ENCODE assay signal across 14 cellular contexts in genomic region chr4:140256335-140256734, GRCh38.
DNase-seq lines count a peak whose midpoint lies in the region; ATAC-seq and TF ChIP-seq lines count a peak whose summit lies in the region.
"Had no signal": no experiment of that assay in that cellular context is flagged by ENCODE, and none has a peak within 500 bp of the region (broad histone marks: within the 10 kb centered on the region; RNA-seq: fewer than 3 reads in every experiment).

No MANE protein-coding gene starts in this region.

- H3K27me3 ChIP-seq in HCT116 (ENCODE audit: insufficient read depth, low read length) (no peaks in the 10 kb centered on the region), esophagus muscularis mucosa (no peaks in the 10 kb centered on the region)

- no peak for ATAC-seq in HCT116
- peak; percentile 77 for ATAC-seq in activated T-helper 17 cell treated with anti-CD3 and anti-CD28 coated beads, Interleukin-2, amount 50 U/mL, for 72 hours (replicated peaks)
- ATAC-seq in stimulated activated naive CD8-positive, alpha-beta T cell treated with anti-CD3 and anti-CD28 coated beads, Interleukin-15, amount 100 ng/mL, for 72 hours, result no peak
- ATAC-seq in HG02759 (IDR thresholded peaks at IDR 0.05; ENCODE audit: unreplicated experiment), result no peak
- ATAC-seq: stimulated activated memory B cell treated with anti-CD40 and anti-IgM and Interleukin-4, amounts not matched to agents 10 μg/mL and 1 μg/mL and 100 μg/mL, for 72 hours had no signal

- H3K79me2 ChIP-seq in HCT116 (ENCODE audit: insufficient read depth, low read length), result no peaks in the 10 kb centered on the region

- no peaks in the 10 kb centered on the region for H3K36me3 ChIP-seq in HCT116 (ENCODE audit: control insufficient read depth in 1 of 2, insufficient read depth in 2 of 2, low read length in 2 of 2)
- H3K36me3 ChIP-seq in esophagus muscularis mucosa, result no peaks in the 10 kb centered on the region

- WGBS in esophagus muscularis mucosa, result 52% methylated on average over 2 of the region's 2 CpGs

- no peak overlapping the region for H3K4me3 Mint-ChIP-seq in activated T-helper 17 cell treated with anti-CD3 and anti-CD28 coated beads, Interleukin-2, amount 50 U/mL, for 72 hours
- H3K4me3 Mint-ChIP-seq in stimulated activated naive CD8-positive, alpha-beta T cell treated with anti-CD3 and anti-CD28 coated beads, Interleukin-15, amount 100 ng/mL, for 72 hours, result no peak overlapping the region
- H3K4me3 Mint-ChIP-seq: activated naive CD4-positive, alpha-beta T cell treated with anti-CD3 and anti-CD28 coated beads, Interleukin-2, amount 50 U/mL, for 24 hours; CD4-positive, alpha-beta T cell; natural killer cell treated with Interleukin-12 subunit alpha and Interleukin-12 subunit beta and Interleukin-15 and Interleukin-18, amount 100 ng/mL, for 72 hours; stimulated activated memory B cell treated with anti-CD40 and anti-IgM and Interleukin-4, amounts not matched to agents 10 μg/mL and 1 μg/mL and 100 μg/mL, for 72 hours had no signal

- no peaks in the 10 kb centered on the region for H3K36me3 Mint-ChIP-seq in activated T-helper 17 cell treated with anti-CD3 and anti-CD28 coated beads, Interleukin-2, amount 50 U/mL, for 72 hours (ENCODE audit: low read depth)
- H3K36me3 Mint-ChIP-seq: activated naive CD4-positive, alpha-beta T cell treated with anti-CD3 and anti-CD28 coated beads, Interleukin-2, amount 50 U/mL, for 24 hours; natural killer cell treated with Interleukin-12 subunit alpha and Interleukin-12 subunit beta and Interleukin-15 and Interleukin-18, amount 100 ng/mL, for 72 hours; stimulated activated memory B cell treated with anti-CD40 and anti-IgM and Interleukin-4, amounts not matched to agents 10 μg/mL and 1 μg/mL and 100 μg/mL, for 72 hours had no signal

- H3K4me2 ChIP-seq in HCT116 (ENCODE audit: low read length), result peak overlapping the region; percentile 38

- H3K4me1 Mint-ChIP-seq in activated T-helper 17 cell treated with anti-CD3 and anti-CD28 coated beads, Interleukin-2, amount 50 U/mL, for 72 hours, result no peaks in the 10 kb centered on the region
- peaks cover 29% of the 10 kb centered on the region for H3K4me1 Mint-ChIP-seq in stimulated activated naive CD8-positive, alpha-beta T cell treated with anti-CD3 and anti-CD28 coated beads, Interleukin-15, amount 100 ng/mL, for 72 hours

- H3K27ac Mint-ChIP-seq in activated T-helper 17 cell treated with anti-CD3 and anti-CD28 coated beads, Interleukin-2, amount 50 U/mL, for 72 hours, result peak overlapping the region; percentile 53
- no peak overlapping the region for H3K27ac Mint-ChIP-seq in stimulated activated naive CD8-positive, alpha-beta T cell treated with anti-CD3 and anti-CD28 coated beads, Interleukin-15, amount 100 ng/mL, for 72 hours
- H3K27ac Mint-ChIP-seq: activated naive CD4-positive, alpha-beta T cell treated with anti-CD3 and anti-CD28 coated beads, Interleukin-2, amount 50 U/mL, for 24 hours; CD4-positive, alpha-beta T cell; natural killer cell treated with Interleukin-12 subunit alpha and Interleukin-12 subunit beta and Interleukin-15 and Interleukin-18, amount 100 ng/mL, for 72 hours; stimulated activated memory B cell treated with anti-CD40 and anti-IgM and Interleukin-4, amounts not matched to agents 10 μg/mL and 1 μg/mL and 100 μg/mL, for 72 hours had no signal

- H3K4me3 ChIP-seq in HCT116 (replicated peaks in 1 of 2; ENCODE audit: low read depth in 1 of 2, low read length in 2 of 2) (no peak overlapping the region), esophagus muscularis mucosa (no peak overlapping the region)

- no peak for TF ChIP-seq CTCF in HCT116 (IDR thresholded peaks at IDR 0.05 in 2 of 3, conservative IDR thresholded peaks at IDR 0.05 in 1 of 3; ENCODE audit: borderline replicate concordance in 1 of 3, insufficient read depth in 1 of 3, low read depth in 2 of 3, low read length in 2 of 3)
- TF ChIP-seq CTCF in esophagus muscularis mucosa (IDR thresholded peaks at IDR 0.05), result no peak

- peaks cover 2 to 56% of the 10 kb centered on the region in 2 experiments; a peak in 3 of 4 replicates for H3K4me1 ChIP-seq in HCT116 (ENCODE audit: control insufficient read depth in 1 of 2, insufficient read depth in 2 of 2, low read length in 2 of 2)
- peaks cover 8 to 38% (median 35%) of the 10 kb centered on the region in 4 donors for H3K4me1 ChIP-seq in esophagus muscularis mucosa

- no peaks in the 10 kb centered on the region for H3K9me3 Mint-ChIP-seq in activated T-helper 17 cell treated with anti-CD3 and anti-CD28 coated beads, Interleukin-2, amount 50 U/mL, for 72 hours
- no peaks in the 10 kb centered on the region for H3K9me3 Mint-ChIP-seq in stimulated activated naive CD8-positive, alpha-beta T cell treated with anti-CD3 and anti-CD28 coated beads, Interleukin-15, amount 100 ng/mL, for 72 hours
- H3K9me3 Mint-ChIP-seq: activated naive CD4-positive, alpha-beta T cell treated with anti-CD3 and anti-CD28 coated beads, Interleukin-2, amount 50 U/mL, for 24 hours; CD4-positive, alpha-beta T cell; natural killer cell treated with Interleukin-12 subunit alpha and Interleukin-12 subunit beta and Interleukin-15 and Interleukin-18, amount 100 ng/mL, for 72 hours; stimulated activated memory B cell treated with anti-CD40 and anti-IgM and Interleukin-4, amounts not matched to agents 10 μg/mL and 1 μg/mL and 100 μg/mL, for 72 hours had no signal

- H3K9me2 ChIP-seq in HCT116 (ENCODE audit: insufficient read depth), result no peaks in the 10 kb centered on the region

- CTCF ChIA-PET in HCT116 (lab: Charles Lee), result no interaction called here

- H3K27ac ChIP-seq in HCT116 (ENCODE audit: low read depth, low read length) (no peak overlapping the region), esophagus muscularis mucosa (replicated peaks in 1 of 4) (peak overlapping the region in 1 of 4 donors; percentile 51)

- BruUV-seq in HCT116 (replicated peaks; lab: Mats Ljungman, UMichigan), result no TSS peak

- H4K20me1 ChIP-seq in HCT116 (ENCODE audit: insufficient read depth), result no peaks in the 10 kb centered on the region

- TF ChIP-seq POLR2A in HCT116 (IDR thresholded peaks at IDR 0.05; ENCODE audit: borderline replicate concordance, extremely low read depth, insufficient read depth, insufficient read length), result no peak
- TF ChIP-seq POLR2A in esophagus muscularis mucosa (IDR thresholded peaks at IDR 0.05; ENCODE audit: low read depth), result no peak

- no peak for TF ChIP-seq RAD21 in HCT116 (IDR thresholded peaks at IDR 0.05; ENCODE audit: low read depth)

- RAD21 ChIA-PET in HCT116 (lab: Charles Lee; ENCODE audit: low non-redundant PET in 1 of 2, low total read pairs in 2 of 2, uncharacterized antibody in 2 of 2, unreplicated experiment in 2 of 2), result no interaction called here

- H3K27me3 Mint-ChIP-seq in activated T-helper 17 cell treated with anti-CD3 and anti-CD28 coated beads, Interleukin-2, amount 50 U/mL, for 72 hours, result peaks cover 44% of the 10 kb centered on the region
- peaks cover 23% of the 10 kb centered on the region for H3K27me3 Mint-ChIP-seq in stimulated activated naive CD8-positive, alpha-beta T cell treated with anti-CD3 and anti-CD28 coated beads, Interleukin-15, amount 100 ng/mL, for 72 hours

- no peak overlapping the region for H2AFZ ChIP-seq in HCT116 (ENCODE audit: low read depth, low read length, poor library complexity, severe bottlenecking)

- POLR2A ChIA-PET in HCT116 (lab: Charles Lee), result interaction anchor here (2.1 kb wide), 1 partner anchor 44 kb away, joined by 4 read pairs; no protein-coding TSS in a partner anchor

- DNase-seq in AG08396 (ENCODE audit: low spot score) (peak; percentile 70), HCT116 (ENCODE audit: low read depth, low spot score) (no peak), islet precursor cell (peak; percentile 74), esophagus muscularis mucosa (ENCODE audit: extremely low spot score) (no peak), NCI-H2196 treated with DMSO at 0.1 percent for 48 hours (lab: John Stamatoyannopoulos, UW; ENCODE audit: unreplicated experiment) (no peak)
- no peak for DNase-seq in stimulated activated naive CD8-positive, alpha-beta T cell treated with anti-CD3 and anti-CD28 coated beads, Interleukin-15, amount 100 ng/mL, for 72 hours
- DNase-seq: CD4-positive, alpha-beta T cell; effector CD8-positive, alpha-beta T cell; NCI-H146 had no signal

- H3K9ac ChIP-seq in HCT116 (ENCODE audit: low read length), result no peak overlapping the region

- no peaks in the 10 kb centered on the region for H3K9me3 ChIP-seq in HCT116 (ENCODE audit: control insufficient read depth in 1 of 2, insufficient read depth in 1 of 2, low read depth in 1 of 2, low read length in 2 of 2)
- no peaks in the 10 kb centered on the region for H3K9me3 ChIP-seq in esophagus muscularis mucosa

- intact Hi-C loops in HCT116 (cut with micrococcal nuclease), result loop anchor here (10.0 kb wide), 1 partner anchor 598 kb away; no protein-coding TSS in a partner anchor
- intact Hi-C loops in esophagus muscularis mucosa (cut with DNase I), result no loop called here

- TF ChIP-seq EP300 in esophagus muscularis mucosa (IDR thresholded peaks at IDR 0.05), result no peak

TF ChIP-seq in HCT116, 20 proteins besides CTCF, POLR2A, EP300 and RAD21:
- TF ChIP-seq ELF1 (IDR thresholded peaks at IDR 0.05; ENCODE audit: borderline replicate concordance, low read depth), result no peak
- TF ChIP-seq EGR1 (IDR thresholded peaks at IDR 0.05; ENCODE audit: low read depth), result no peak
- peak; percentile 68 for TF ChIP-seq JUND (IDR thresholded peaks at IDR 0.05)
- TF ChIP-seq SP1 (IDR thresholded peaks at IDR 0.05; ENCODE audit: low read depth), result peak; percentile 67
- peak; percentile 76 for TF ChIP-seq FOSL1 (IDR thresholded peaks at IDR 0.05; ENCODE audit: low read depth)
- peak; percentile 45 for TF ChIP-seq TCF7L2 (IDR thresholded peaks at IDR 0.05; ENCODE audit: borderline replicate concordance, extremely low read depth, insufficient read depth, insufficient read length)
- TF ChIP-seq ZBTB33 (IDR thresholded peaks at IDR 0.05; ENCODE audit: extremely low read depth, insufficient replicate concordance, low read length), result no peak

Comparison
In these comparisons a context has a peak if more than half of its experiments do, and no peak if none do; other contexts are left out.
1. DNase-seq: peak in AG08396 (single experiment) and islet precursor cell (single experiment); none in HCT116 (single experiment), esophagus muscularis mucosa (single experiment), stimulated activated naive CD8-positive, alpha-beta T cell treated with anti-CD3 and anti-CD28 coated beads, Interleukin-15, amount 100 ng/mL, for 72 hours (0 of 2) and NCI-H2196 treated with DMSO at 0.1 percent for 48 hours (single experiment).